ENCODE assay signal across 9 cellular contexts in genomic region chr20:32019563-32020463, GRCh38. TPM values are rescaled to one million over a fixed set of nuclear protein-coding genes. Genes with fewer than 3 reads are reported as not detected.
DNase-seq lines count a peak whose midpoint lies in the region; ATAC-seq, FAIRE-seq and TF ChIP-seq lines count a peak whose summit lies in the region.
"Had no signal": no experiment of that assay in that cellular context is flagged by ENCODE, and none has a peak within 500 bp of the region (broad histone marks: within the 10 kb centered on the region; RNA-seq: fewer than 3 reads in every experiment).

No MANE protein-coding gene starts in this region.

- H3K36me3 ChIP-seq in MM.1S (replicated peaks; ENCODE audit: insufficient read depth, low read length): no peaks in the 10 kb centered on the region
- no peaks in the 10 kb centered on the region for H3K36me3 ChIP-seq in H1 (ENCODE audit: control insufficient read depth in 2 of 4, insufficient read depth in 4 of 4, low read length in 3 of 4)
- H3K36me3 ChIP-seq in smooth muscle cell (ENCODE audit: low read depth): no peaks in the 10 kb centered on the region

- no peak overlapping the region for H2BK120ac ChIP-seq in H1 (replicated peaks; ENCODE audit: low read depth, low read length)

- H3K4me1 ChIP-seq in MM.1S (ENCODE audit: low read length) (peaks cover 5% of the 10 kb centered on the region; the same call in 1 of the 2 replicates), H1 (replicated peaks in 1 of 4; ENCODE audit: control insufficient read depth in 3 of 4, insufficient read depth in 4 of 4, low read length in 3 of 4) (peaks cover 2 to 14% (median 7%) of the 10 kb centered on the region in 4 experiments; a peak in 6 of 7 replicates), smooth muscle cell (ENCODE audit: low read depth) (peaks cover 4% of the 10 kb centered on the region)

- no peak for FAIRE-seq in H1 (lab: Jason Lieb, UNC)

- H2BK15ac ChIP-seq in H1 (ENCODE audit: low read length): no peak overlapping the region

- intact Hi-C loops in activated CD4-positive, alpha-beta T cell treated with anti-CD3 and anti-CD28 coated beads for 36 hours (cut with DNase I, micrococcal nuclease): no loop called here

- H3K27me3 Mint-ChIP-seq in activated CD4-positive, alpha-beta T cell treated with anti-CD3 and anti-CD28 coated beads for 36 hours: peaks cover 60% of the 10 kb centered on the region

- H3K9me3 Mint-ChIP-seq in activated CD4-positive, alpha-beta T cell treated with anti-CD3 and anti-CD28 coated beads for 36 hours (ENCODE audit: low read depth): no peaks in the 10 kb centered on the region

- no peak for TF ChIP-seq EP300 in H1 (IDR thresholded peaks at IDR 0.05; ENCODE audit: borderline replicate concordance in 1 of 2, low read depth in 2 of 2, low read length in 2 of 2)

- no peak for TF ChIP-seq POLR2A in H1 (IDR thresholded peaks at IDR 0.05; ENCODE audit: control extremely low read depth in 1 of 2, low read depth in 2 of 2, low read length in 2 of 2)

- H2BK20ac ChIP-seq in H1 (ENCODE audit: low read length): no peak overlapping the region

- no peak overlapping the region for H2BK12ac ChIP-seq in H1 (ENCODE audit: low read depth, low read length)

- H3K4me1 Mint-ChIP-seq in activated CD4-positive, alpha-beta T cell treated with anti-CD3 and anti-CD28 coated beads for 36 hours: peaks cover 21% of the 10 kb centered on the region

- H4K8ac ChIP-seq in H1 (ENCODE audit: extremely low read depth, insufficient read depth, low read length): no peak overlapping the region

- H2AFZ ChIP-seq in MM.1S (ENCODE audit: low read length) (no peak overlapping the region), H1 (ENCODE audit: low read length) (0 out of 2 replicates have a peak overlapping the region, but pooled peaks have one; percentile 29), smooth muscle cell (ENCODE audit: low read depth) (no peak overlapping the region)

- H2AK5ac ChIP-seq in H1 (ENCODE audit: low read depth, low read length): no peak overlapping the region

- no peak for DNase-seq in activated CD4-positive, alpha-beta T cell treated with anti-CD3 and anti-CD28 coated beads for 36 hours
- DNase-seq in activated CD4-positive, alpha-beta T cell treated with anti-CD3 and anti-CD28 coated beads, Interleukin-2, amount 50 U/mL, for 1 hour: no peak
- DNase-seq in MM.1S (no peak), H1 (ENCODE audit: low read depth in 1 of 2, low spot score in 2 of 2) (no peak), smooth muscle cell (lab: John Stamatoyannopoulos, UW; ENCODE audit: unreplicated experiment) (no peak), amygdala (lab: John Stamatoyannopoulos, UW) (no peak)

- H3K27me3 ChIP-seq in MM.1S (replicated peaks; ENCODE audit: insufficient read depth, low read length): peaks cover 79% of the 10 kb centered on the region
- H3K27me3 ChIP-seq in H1 (replicated peaks in 1 of 4; ENCODE audit: control insufficient read depth in 3 of 4, extremely low read depth in 1 of 4, insufficient read depth in 3 of 4, low read length in 3 of 4): peaks cover 0 to 8% (median under 1%) of the 10 kb centered on the region in 4 experiments; a peak in 4 of 7 replicates
- H3K27me3 ChIP-seq in smooth muscle cell (ENCODE audit: low read depth): peaks cover 67% of the 10 kb centered on the region

- H3K4ac ChIP-seq in H1 (replicated peaks; ENCODE audit: insufficient read length, low read depth, low read length): no peak overlapping the region

- H4K20me1 ChIP-seq in MM.1S (ENCODE audit: insufficient read depth, low read length) (no peaks in the 10 kb centered on the region), H1 (replicated peaks in 1 of 2; ENCODE audit: control insufficient read depth in 1 of 2, insufficient read depth in 2 of 2, low read length in 2 of 2) (no peaks in the 10 kb centered on the region), smooth muscle cell (ENCODE audit: low read depth) (no peaks in the 10 kb centered on the region)

- no peak overlapping the region for H3K56ac ChIP-seq in H1 (replicated peaks; ENCODE audit: insufficient read length, low read depth, low read length)

- POLR2A ChIA-PET in activated CD4-positive, alpha-beta T cell treated with anti-CD3 and anti-CD28 coated beads for 36 hours (lab: Charles Lee): interaction anchor here (0.5 kb wide), 1 partner anchor 29 kb away, joined by 4 read pairs; no protein-coding TSS in a partner anchor
- POLR2A ChIA-PET in H1 (lab: Charles Lee; ENCODE audit: partially characterized antibody): interaction anchor here (0.9 to 1.8 kb wide), 7 partner anchors 9 to 90 kb away, joined by 3 to 8 read pairs (median 3); partner anchors contain the start of genes PDRG1 and TM9SF4

- peak; percentile 27 for ATAC-seq in activated CD4-positive, alpha-beta T cell treated with anti-CD3 and anti-CD28 coated beads for 36 hours
- ATAC-seq in GM18909 (IDR thresholded peaks at IDR 0.05; ENCODE audit: poor library complexity, unreplicated experiment): no peak
- no peak for ATAC-seq in HG03045 (IDR thresholded peaks at IDR 0.05; ENCODE audit: unreplicated experiment)

- no peak overlapping the region for H4K5ac ChIP-seq in H1 (ENCODE audit: insufficient read length, low read depth, low read length)

- H3K36me3 Mint-ChIP-seq in activated CD4-positive, alpha-beta T cell treated with anti-CD3 and anti-CD28 coated beads for 36 hours (ENCODE audit: low read depth): no peaks in the 10 kb centered on the region

- H3K4me3 Mint-ChIP-seq in activated CD4-positive, alpha-beta T cell treated with anti-CD3 and anti-CD28 coated beads for 36 hours: peak overlapping the region; percentile 68

- H3K4me2 ChIP-seq in MM.1S (ENCODE audit: low read depth, low read length): peak overlapping the region; percentile 59
- H3K4me2 ChIP-seq in H1 (ENCODE audit: insufficient read depth in 1 of 2, low read depth in 2 of 2, low read length in 2 of 2): peak overlapping the region; percentile 82 to 100
- H3K4me2 ChIP-seq in smooth muscle cell: peak overlapping the region; percentile 85

- no peak overlapping the region for H3K23ac ChIP-seq in H1 (ENCODE audit: insufficient read length)

- no peak for TF ChIP-seq RAD21 in H1 (IDR thresholded peaks at IDR 0.05 in 1 of 2, conservative IDR thresholded peaks at IDR 0.05 in 1 of 2; ENCODE audit: low read depth in 2 of 2, low read length in 2 of 2)

- H3K79me2 ChIP-seq in MM.1S (ENCODE audit: low read length) (no peaks in the 10 kb centered on the region), H1 (ENCODE audit: control insufficient read depth in 1 of 2, insufficient read depth in 2 of 2, low read length in 2 of 2) (no peaks in the 10 kb centered on the region), smooth muscle cell (ENCODE audit: low read depth) (no peaks in the 10 kb centered on the region)

- CTCF ChIA-PET in activated CD4-positive, alpha-beta T cell treated with anti-CD3 and anti-CD28 coated beads for 36 hours (lab: Charles Lee): interaction anchor here (3.4 kb wide), 1 partner anchor 12 kb away, joined by 26 read pairs; no protein-coding TSS in a partner anchor
- CTCF ChIA-PET in H1 (lab: Charles Lee; ENCODE audit: partially characterized antibody): interaction anchor here (0.6 to 5.9 kb wide), 17 partner anchors 12 to 196 kb away, joined by 3 to 85 read pairs (median 4); partner anchors contain the start of gene PDRG1

- 74% methylated on average over 11 of the region's 11 CpGs; no CpG with 5 or more reads in 1 of the 2 experiments for WGBS in H1 (ENCODE audit: extremely low coverage in 1 of 2, insufficient coverage in 1 of 2, insufficient read length in 1 of 2, insufficient replicate concordance in 2 of 2, low coverage in 1 of 2, low lambda C conversion rate in 2 of 2, missing lambda C conversion rate in 1 of 2), 2 experiments
- WGBS in smooth muscle cell (ENCODE audit: low lambda C conversion rate): 54% methylated on average over 11 of the region's 11 CpGs

- H3K9me2 ChIP-seq in MM.1S (replicated peaks; ENCODE audit: insufficient read depth, low read length): no peaks in the 10 kb centered on the region

- no peak overlapping the region for H4K91ac ChIP-seq in H1 (replicated peaks; ENCODE audit: insufficient read length, low read length)

- peak overlapping the region; percentile 20 for H3K27ac Mint-ChIP-seq in activated CD4-positive, alpha-beta T cell treated with anti-CD3 and anti-CD28 coated beads for 36 hours

- no peak overlapping the region for H2BK5ac ChIP-seq in H1 (ENCODE audit: low read depth, low read length)

- peaks cover 8% of the 10 kb centered on the region for H3K23me2 ChIP-seq in H1 (ENCODE audit: low read depth, low read length)

- no peaks in the 10 kb centered on the region for H3F3A ChIP-seq in MM.1S (ENCODE audit: insufficient read depth, low read length)
- H3F3A ChIP-seq in smooth muscle cell (ENCODE audit: low read depth): peaks cover 8% of the 10 kb centered on the region

- no peaks in the 10 kb centered on the region for H3K79me1 ChIP-seq in H1 (ENCODE audit: low read depth, low read length)

- H3K14ac ChIP-seq in H1 (ENCODE audit: insufficient read length): no peak overlapping the region

- H3K4me3 ChIP-seq in MM.1S (ENCODE audit: low read length) (peak overlapping the region; percentile 22; the same call in 1 of the 2 replicates), H1 (ENCODE audit: extremely low read depth in 1 of 4, insufficient read depth in 2 of 4, low read depth in 3 of 4, low read length in 4 of 4) (peak overlapping the region; percentile 53 to 77 (median 62); a peak in 7 of 8 replicates), smooth muscle cell (no peak overlapping the region)

- H3K18ac ChIP-seq in H1 (ENCODE audit: extremely low read depth, low read length): peak overlapping the region; percentile 85

- H3K9me3 ChIP-seq in MM.1S (replicated peaks; ENCODE audit: insufficient read depth, low read length) (no peaks in the 10 kb centered on the region), H1 (ENCODE audit: insufficient read depth in 2 of 2, low read depth in 1 of 2, low read length in 1 of 2) (no peaks in the 10 kb centered on the region; a peak in 1 of 4 replicates), smooth muscle cell (replicated peaks; ENCODE audit: low read depth) (no peaks in the 10 kb centered on the region)

- H3K9ac ChIP-seq in MM.1S (ENCODE audit: low read length) (no peak overlapping the region), H1 (replicated peaks in 1 of 4; ENCODE audit: extremely low read depth in 1 of 4, low read depth in 3 of 4, low read length in 3 of 4) (peak overlapping the region in 1 of 4 experiments; percentile 48; a peak in 2 of 7 replicates), smooth muscle cell (ENCODE audit: low read depth) (no peak overlapping the region)

- TF ChIP-seq CTCF in MM.1S (IDR thresholded peaks at IDR 0.05; ENCODE audit: low read length) (no peak), H1 (IDR thresholded peaks at IDR 0.05; ENCODE audit: control extremely low read depth in 1 of 3, insufficient read depth in 1 of 3, low read depth in 1 of 3, low read length in 3 of 3) (no peak), smooth muscle cell (IDR thresholded peaks at IDR 0.05; ENCODE audit: borderline replicate concordance, insufficient read depth, poor library complexity, severe bottlenecking) (no peak)

- no peak overlapping the region for H3K27ac ChIP-seq in MM.1S (ENCODE audit: low read length)
- no peak overlapping the region for H3K27ac ChIP-seq in H1 (ENCODE audit: low read depth, low read length)
- no peak overlapping the region for H3K27ac ChIP-seq in smooth muscle cell (ENCODE audit: low read depth)

RNA-seq across cellular contexts. Expression of gene CCM2L, which starts 9.6 kb away (rescaled TPM):
- total RNA-seq in activated CD4-positive, alpha-beta T cell treated with anti-CD3 and anti-CD28 coated beads for 36 hours: not detected
- total RNA-seq in H1 (2021; fragmentation: NEBNext Ultra II Directional; extraction: Animal tissue kit (Norgen Biotek cat#: 25700)): 5.5 and 6.0 TPM in 2 replicates
- polyA plus RNA-seq in H1 (2011; rRNA removed) (15.8 and 23.1 TPM in 2 replicates), smooth muscle cell (0.27 TPM in 1 of 2 replicates, not detected in the other)
- polyA plus RNA-seq in H1 (2011; cell fraction: cytosol; rRNA removed): 16.4 TPM
- polyA plus RNA-seq in H1 (2011; cell fraction: nucleus; rRNA removed): 18.8 TPM
- 6.0 to 15.5 TPM (median 12.7 TPM) in 4 replicates for polyA plus RNA-seq in H1 (2012, experiment 1 of 2)
- 11.1 TPM for polyA plus RNA-seq in H1 (2012, experiment 2 of 2)
- 4.5 TPM for polyA plus RNA-seq in H1 (2013, experiment 1 of 2)
- polyA plus RNA-seq in H1 (2013, experiment 2 of 2): 3.6 TPM
- polyA minus RNA-seq in H1 (2011; rRNA and poly(A)+ RNA removed): 9.2 and 11.2 TPM in 2 replicates
- polyA minus RNA-seq in H1 (2011; cell fraction: cytosol; rRNA and poly(A)+ RNA removed): 9.8 TPM
- 9.6 TPM for polyA minus RNA-seq in H1 (2011; cell fraction: nucleus; rRNA and poly(A)+ RNA removed)
- total RNA-seq in smooth muscle cell: 0.27 TPM in 1 of 2 replicates, not detected in the other

RNA-seq across cellular contexts. Expression of gene HCK, which starts 32.2 kb away (rescaled TPM):
- not detected for total RNA-seq in activated CD4-positive, alpha-beta T cell treated with anti-CD3 and anti-CD28 coated beads for 36 hours
- 0.37 and 0.82 TPM in 2 replicates for total RNA-seq in H1 (2021; fragmentation: NEBNext Ultra II Directional; extraction: Animal tissue kit (Norgen Biotek cat#: 25700))
- polyA plus RNA-seq in H1 (2011; rRNA removed): 4.3 and 4.4 TPM in 2 replicates
- 4.6 TPM for polyA plus RNA-seq in H1 (2011; cell fraction: cytosol; rRNA removed)
- 4.5 TPM for polyA plus RNA-seq in H1 (2011; cell fraction: nucleus; rRNA removed)
- 3.0 to 5.6 TPM (median 4.3 TPM) in 4 replicates for polyA plus RNA-seq in H1 (2012, experiment 1 of 2)
- 3.6 TPM for polyA plus RNA-seq in H1 (2012, experiment 2 of 2)
- 0.30 TPM for polyA plus RNA-seq in H1 (2013, experiment 1 of 2)
- 0.37 TPM for polyA plus RNA-seq in H1 (2013, experiment 2 of 2)
- 3.5 and 4.4 TPM in 2 replicates for polyA minus RNA-seq in H1 (2011; rRNA and poly(A)+ RNA removed)
- 2.6 TPM for polyA minus RNA-seq in H1 (2011; cell fraction: cytosol; rRNA and poly(A)+ RNA removed)
- 1.6 TPM for polyA minus RNA-seq in H1 (2011; cell fraction: nucleus; rRNA and poly(A)+ RNA removed)
- 2.0 and 2.5 TPM in 2 replicates for total RNA-seq in smooth muscle cell
- 2.1 and 2.4 TPM in 2 replicates for polyA plus RNA-seq in smooth muscle cell
- total RNA-seq: glomerular endothelial cell had no signal

RNA-seq across cellular contexts. Expression of gene XKR7, which starts 51.9 kb away (rescaled TPM):
- under 1 TPM in 1 of 2 experiments, not detected in 1; 0.02 TPM for total RNA-seq in activated CD4-positive, alpha-beta T cell treated with anti-CD3 and anti-CD28 coated beads for 36 hours
- total RNA-seq in H1 (2021; fragmentation: NEBNext Ultra II Directional; extraction: Animal tissue kit (Norgen Biotek cat#: 25700)): 1.8 and 2.4 TPM in 2 replicates
- polyA plus RNA-seq in H1 (2011; rRNA removed) (2.4 TPM in 2 replicates), smooth muscle cell (not detected in 2 replicates)
- polyA plus RNA-seq in H1 (2011; cell fraction: cytosol; rRNA removed): 1.5 TPM
- polyA plus RNA-seq in H1 (2011; cell fraction: nucleus; rRNA removed): 2.9 TPM
- polyA plus RNA-seq in H1 (2012, experiment 1 of 2): 2.4 to 3.7 TPM (median 3.0 TPM) in 4 replicates
- 2.2 TPM for polyA plus RNA-seq in H1 (2012, experiment 2 of 2)
- polyA plus RNA-seq in H1 (2013, experiment 1 of 2): 2.1 TPM
- 2.3 TPM for polyA plus RNA-seq in H1 (2013, experiment 2 of 2)
- 3.7 and 3.9 TPM in 2 replicates for polyA minus RNA-seq in H1 (2011; rRNA and poly(A)+ RNA removed)
- 2.3 TPM for polyA minus RNA-seq in H1 (2011; cell fraction: cytosol; rRNA and poly(A)+ RNA removed)
- polyA minus RNA-seq in H1 (2011; cell fraction: nucleus; rRNA and poly(A)+ RNA removed): 2.4 TPM
- not detected in 2 replicates for total RNA-seq in smooth muscle cell
- total RNA-seq: glomerular endothelial cell had no signal
